ENCODE assay signal across 1 cellular context in the genomic region with DNA sequence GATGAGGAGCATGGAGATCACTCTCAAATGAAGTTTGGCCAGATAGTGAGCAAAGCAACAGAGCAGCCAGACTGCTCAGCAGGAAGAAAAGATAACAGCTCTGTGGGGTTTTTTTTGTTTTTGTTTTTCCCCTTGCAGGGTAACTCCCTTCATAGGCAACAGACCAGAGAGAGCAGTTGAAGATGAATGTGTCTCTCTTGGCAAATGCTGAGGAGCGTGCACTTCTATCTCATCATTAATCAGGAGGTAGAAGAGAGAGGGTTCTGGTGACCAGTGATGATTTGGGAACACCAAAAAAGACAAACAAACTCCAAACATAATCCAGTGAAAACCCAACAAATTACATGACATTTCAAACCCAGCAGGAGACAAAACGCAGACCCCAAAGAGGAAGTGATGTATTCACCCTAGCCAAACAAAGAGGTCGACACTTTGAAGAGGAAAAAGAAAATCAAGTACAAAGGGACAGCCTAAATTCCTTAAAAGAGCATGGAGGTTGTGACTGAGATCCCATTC.
TF ChIP-seq lines count a peak whose summit lies in the region.

No MANE protein-coding gene starts in this region.

TF ChIP-seq in H1, 55 proteins besides CTCF, POLR2A, EP300 and RAD21 (continued from another document):
- TF ChIP-seq ZNF274 (IDR thresholded peaks at IDR 0.05; ENCODE audit: borderline replicate concordance, extremely low read depth, low read length) (no peak), HDAC6 (IDR thresholded peaks at IDR 0.05; ENCODE audit: low read depth, low read length) (no peak), NANOG (IDR thresholded peaks at IDR 0.05; ENCODE audit: insufficient read depth, low read depth, low read length, poor library complexity, severe bottlenecking) (no peak), HDAC2 (IDR thresholded peaks at IDR 0.05; ENCODE audit: borderline replicate concordance in 1 of 2, low read depth in 2 of 2, low read length in 2 of 2) (no peak), BACH1 (IDR thresholded peaks at IDR 0.05; ENCODE audit: low read length) (no peak), BRCA1 (IDR thresholded peaks at IDR 0.05; ENCODE audit: low read depth, low read length) (no peak), PHF8 (conservative IDR thresholded peaks at IDR 0.05; ENCODE audit: low read depth, low read length) (no peak)
